ENCODE assay signal across 10 cellular contexts in the genomic region with DNA sequence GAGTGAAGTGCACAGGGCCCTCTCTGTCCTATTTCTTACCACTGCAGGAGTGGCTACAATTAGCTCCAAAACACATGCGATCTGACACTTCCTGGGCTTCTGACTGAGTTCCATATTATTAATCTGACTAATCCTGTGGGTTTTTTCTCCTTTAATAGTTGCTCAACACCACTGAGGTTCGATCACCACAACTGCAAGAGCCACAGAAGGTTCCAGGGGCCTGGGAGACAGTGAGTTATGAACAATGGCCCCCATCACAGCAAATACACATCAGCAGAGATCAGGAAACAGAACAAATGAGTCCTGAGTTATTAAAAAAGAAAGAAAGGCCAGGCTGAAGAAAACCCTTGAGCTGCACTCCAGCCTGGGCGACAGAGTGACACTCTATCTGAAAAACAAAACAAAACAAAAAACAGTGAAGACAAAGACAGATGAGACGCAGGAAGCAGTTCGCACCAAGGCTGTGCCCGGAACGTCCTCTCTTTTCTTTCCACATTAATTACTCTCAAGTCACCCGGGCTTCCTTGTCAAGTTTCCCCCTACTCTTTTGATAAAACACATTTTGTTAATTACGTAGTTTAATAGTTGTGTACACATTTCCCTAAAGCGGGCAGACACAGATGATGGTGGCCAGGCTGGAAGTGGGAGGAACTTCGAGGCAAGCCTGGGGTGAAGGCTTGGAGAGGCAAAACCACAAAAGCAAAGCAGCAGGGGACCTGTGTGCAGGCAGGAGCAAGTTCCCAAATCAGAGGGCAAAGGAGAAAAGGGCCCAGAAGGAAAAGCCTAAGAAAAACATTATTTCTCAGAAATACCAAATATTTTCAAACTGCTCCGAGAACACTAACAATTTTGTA. TPM values are rescaled to one million over a fixed set of nuclear protein-coding genes. Genes with fewer than 3 reads are reported as not detected.
A peak's percentile ranks its signal among the peaks of the same experiment; 100 is the strongest.
DNase-seq lines count a peak whose midpoint lies in the region; ATAC-seq, FAIRE-seq and TF ChIP-seq lines count a peak whose summit lies in the region.
"Had no signal": no experiment of that assay in that cellular context is flagged by ENCODE, and none has a peak within 500 bp of the region (broad histone marks: within the 10 kb centered on the region; RNA-seq: fewer than 3 reads in every experiment).

No MANE protein-coding gene starts in this region.

- no peaks in the 10 kb centered on the region for H3K9me3 Mint-ChIP-seq in H9

- intact Hi-C loops in left ventricle myocardium superior (cut with micrococcal nuclease), result no loop called here

- H3K23me2 ChIP-seq in H9 (ENCODE audit: insufficient read length, low read depth, low read length, poor library complexity, severe bottlenecking), result no peaks in the 10 kb centered on the region
- H3K23me2 ChIP-seq in H1 (ENCODE audit: low read depth, low read length), result no peaks in the 10 kb centered on the region

- FAIRE-seq in H1 (lab: Jason Lieb, UNC), result no peak

- TF ChIP-seq EP300 in H1 (IDR thresholded peaks at IDR 0.05; ENCODE audit: borderline replicate concordance in 1 of 2, low read depth in 2 of 2, low read length in 2 of 2), result no peak

- no peak overlapping the region for H3T11ph ChIP-seq in H9 (ENCODE audit: low read length)

- no peak overlapping the region for H3K4ac ChIP-seq in H9 (ENCODE audit: low read depth, low read length)
- no peak overlapping the region for H3K4ac ChIP-seq in H1 (replicated peaks; ENCODE audit: insufficient read length, low read depth, low read length)

- no peak overlapping the region for H3K4me3 ChIP-seq in H1 (ENCODE audit: extremely low read depth in 1 of 4, insufficient read depth in 2 of 4, low read depth in 3 of 4, low read length in 4 of 4)
- H3K4me3 ChIP-seq: uterus had no signal

- no peak for TF ChIP-seq RAD21 in H1 (IDR thresholded peaks at IDR 0.05 in 1 of 2, conservative IDR thresholded peaks at IDR 0.05 in 1 of 2; ENCODE audit: low read depth in 2 of 2, low read length in 2 of 2)

- H3K27ac ChIP-seq in H9 (ENCODE audit: insufficient read length, low read depth, low read length), result no peak overlapping the region
- H3K27ac ChIP-seq in H1 (ENCODE audit: low read depth, low read length), result no peak overlapping the region
- H3K27ac ChIP-seq: uterus had no signal

- DNase-seq in H9 (peak; percentile 34), NCI-H510A (lab: John Stamatoyannopoulos, UW) (peak; percentile 24), H1 (ENCODE audit: low read depth in 1 of 2, low spot score in 2 of 2) (no peak), renal cortical epithelial cell (ENCODE audit: low read depth) (peak; percentile 75), ecto neural progenitor cell (ENCODE audit: low spot score) (no peak), left ventricle myocardium superior (no peak), germinal center (ENCODE audit: low spot score) (no peak), ureter (ENCODE audit: low spot score) (no peak)
- DNase-seq: activated CD4-positive, alpha-beta T cell treated with anti-CD3 and anti-CD28 coated beads, Interleukin-2, amount 50 U/mL, for 1 hour; uterus had no signal

- TF ChIP-seq CTCF in H9 (conservative IDR thresholded peaks at IDR 0.05), result no peak
- no peak for TF ChIP-seq CTCF in H1 (IDR thresholded peaks at IDR 0.05; ENCODE audit: control extremely low read depth in 1 of 3, insufficient read depth in 1 of 3, low read depth in 1 of 3, low read length in 3 of 3)

- H2BK120ac ChIP-seq in H9 (ENCODE audit: low read depth, low read length, poor library complexity, severe bottlenecking) (no peak overlapping the region), H1 (replicated peaks; ENCODE audit: low read depth, low read length) (no peak overlapping the region)

- H3K36me3 ChIP-seq in H1 (ENCODE audit: control insufficient read depth in 2 of 4, insufficient read depth in 4 of 4, low read length in 3 of 4), result no peaks in the 10 kb centered on the region
- H3K36me3 ChIP-seq: uterus had no signal

- H3K27me3 ChIP-seq in H9 (ENCODE audit: insufficient read depth, low read length) (no peaks in the 10 kb centered on the region), H1 (replicated peaks in 1 of 4; ENCODE audit: control insufficient read depth in 3 of 4, extremely low read depth in 1 of 4, insufficient read depth in 3 of 4, low read length in 3 of 4) (no peaks in the 10 kb centered on the region; a peak in 1 of 7 replicates)
- H3K27me3 ChIP-seq: uterus had no signal

- no peak overlapping the region for H3K9ac ChIP-seq in H9 (ENCODE audit: extremely low read depth, insufficient read length, low read length)
- no peak overlapping the region for H3K9ac ChIP-seq in H1 (replicated peaks in 1 of 4; ENCODE audit: extremely low read depth in 1 of 4, low read depth in 3 of 4, low read length in 3 of 4)

- H3K4me2 ChIP-seq in H9 (ENCODE audit: insufficient read depth, insufficient read length, low read length), result no peak overlapping the region
- peak overlapping the region; percentile 9 to 43; a peak in 2 of 4 replicates for H3K4me2 ChIP-seq in H1 (ENCODE audit: insufficient read depth in 1 of 2, low read depth in 2 of 2, low read length in 2 of 2)

- POLR2A ChIA-PET in H1 (lab: Charles Lee; ENCODE audit: partially characterized antibody), result no interaction called here

- H3K36me3 Mint-ChIP-seq in H9 (ENCODE audit: insufficient read depth in 1 of 3, low read depth in 3 of 3), result peaks cover 3 to 16% (median 16%) of the 10 kb centered on the region in 3 experiments

- peaks cover 16% of the 10 kb centered on the region; the same call in 1 of the 2 replicates for H3K79me2 ChIP-seq in H9 (ENCODE audit: insufficient read depth, low read length)
- peaks cover 0 to 71% of the 10 kb centered on the region in 2 experiments; a peak in 2 of 4 replicates for H3K79me2 ChIP-seq in H1 (ENCODE audit: control insufficient read depth in 1 of 2, insufficient read depth in 2 of 2, low read length in 2 of 2)

- peaks cover 25 to 26% of the 10 kb centered on the region in 2 experiments for H3K4me1 Mint-ChIP-seq in H9

- no peaks in the 10 kb centered on the region for H3K27me3 Mint-ChIP-seq in H9 (ENCODE audit: low read depth)

- H3K79me1 ChIP-seq in H9 (ENCODE audit: insufficient read depth, low read depth, low read length, poor library complexity, severe bottlenecking), result peaks cover 14% of the 10 kb centered on the region
- peaks cover 30% of the 10 kb centered on the region for H3K79me1 ChIP-seq in H1 (ENCODE audit: low read depth, low read length)

- H2BK5ac ChIP-seq in H9 (ENCODE audit: insufficient read length, low read length) (no peak overlapping the region), H1 (ENCODE audit: low read depth, low read length) (no peak overlapping the region)

- no CpG with 5 or more reads among the region's 12 CpGs for WGBS in H9 (ENCODE audit: extremely low coverage, insufficient read length, low lambda C conversion rate)
- WGBS in H1 (ENCODE audit: extremely low coverage in 1 of 2, insufficient coverage in 1 of 2, insufficient read length in 1 of 2, insufficient replicate concordance in 2 of 2, low coverage in 1 of 2, low lambda C conversion rate in 2 of 2, missing lambda C conversion rate in 1 of 2), 2 experiments, result 78% methylated on average over 12 of the region's 12 CpGs; no CpG with 5 or more reads in 1 of the 2 experiments

- H4K8ac ChIP-seq in H9 (replicated peaks; ENCODE audit: insufficient read length, low read depth, low read length) (no peak overlapping the region), H1 (ENCODE audit: extremely low read depth, insufficient read depth, low read length) (no peak overlapping the region)

- H3K4me1 ChIP-seq in H9 (ENCODE audit: insufficient read depth, low read length), result peaks cover 7% of the 10 kb centered on the region; the same call in 1 of the 2 replicates
- peaks cover 0 to 7% (median 3%) of the 10 kb centered on the region in 4 experiments; a peak in 3 of 7 replicates for H3K4me1 ChIP-seq in H1 (replicated peaks in 1 of 4; ENCODE audit: control insufficient read depth in 3 of 4, insufficient read depth in 4 of 4, low read length in 3 of 4)

- no peak overlapping the region for H2AK5ac ChIP-seq in H9 (ENCODE audit: insufficient read length, low read length)
- no peak overlapping the region for H2AK5ac ChIP-seq in H1 (ENCODE audit: low read depth, low read length)

- no peak overlapping the region for H2BK12ac ChIP-seq in H9 (ENCODE audit: insufficient read length, low read depth, low read length)
- H2BK12ac ChIP-seq in H1 (ENCODE audit: low read depth, low read length), result no peak overlapping the region

- H3K18ac ChIP-seq in H9 (ENCODE audit: insufficient read length, low read depth, low read length) (no peak overlapping the region), H1 (ENCODE audit: extremely low read depth, low read length) (no peak overlapping the region)

- H2BK20ac ChIP-seq in H9 (ENCODE audit: low read depth, low read length, poor library complexity, severe bottlenecking) (no peak overlapping the region), H1 (ENCODE audit: low read length) (no peak overlapping the region)

- H3K4me3 Mint-ChIP-seq in H9, result no peak overlapping the region

- H3K14ac ChIP-seq in H9 (ENCODE audit: insufficient read depth, low read length) (no peak overlapping the region), H1 (ENCODE audit: insufficient read length) (no peak overlapping the region)

- H2BK15ac ChIP-seq in H9 (ENCODE audit: low read depth, low read length) (no peak overlapping the region), H1 (ENCODE audit: low read length) (no peak overlapping the region)

- H4K91ac ChIP-seq in H9 (ENCODE audit: insufficient read length, low read depth, low read length), result no peak overlapping the region
- no peak overlapping the region for H4K91ac ChIP-seq in H1 (replicated peaks; ENCODE audit: insufficient read length, low read length)

- H4K5ac ChIP-seq in H9 (ENCODE audit: insufficient read length, low read depth, low read length), result no peak overlapping the region
- H4K5ac ChIP-seq in H1 (ENCODE audit: insufficient read length, low read depth, low read length), result no peak overlapping the region

- H3K56ac ChIP-seq in H9 (ENCODE audit: insufficient read length, low read depth, low read length) (no peak overlapping the region), H1 (replicated peaks; ENCODE audit: insufficient read length, low read depth, low read length) (no peak overlapping the region)

- H2AFZ ChIP-seq in H9 (ENCODE audit: low read length), result no peak overlapping the region
- no peak overlapping the region for H2AFZ ChIP-seq in H1 (ENCODE audit: low read length)

- H4K20me1 ChIP-seq in H9 (ENCODE audit: control insufficient read depth, insufficient read depth, insufficient read length), result no peaks in the 10 kb centered on the region
- H4K20me1 ChIP-seq in H1 (replicated peaks in 1 of 2; ENCODE audit: control insufficient read depth in 1 of 2, insufficient read depth in 2 of 2, low read length in 2 of 2), result peaks cover 6 to 28% of the 10 kb centered on the region in 2 experiments

- no peak overlapping the region for H3K23ac ChIP-seq in H9 (ENCODE audit: insufficient read length, low read depth, low read length)
- H3K23ac ChIP-seq in H1 (ENCODE audit: insufficient read length), result no peak overlapping the region

- no peaks in the 10 kb centered on the region for H3K9me3 ChIP-seq in H9 (ENCODE audit: control insufficient read depth, low read depth, low read length)
- H3K9me3 ChIP-seq in H1 (ENCODE audit: insufficient read depth in 2 of 2, low read depth in 1 of 2, low read length in 1 of 2), result no peaks in the 10 kb centered on the region
- H3K9me3 ChIP-seq: uterus had no signal

- peak overlapping the region in 2 of 3 experiments; percentile 45 to 47; a peak in 3 of 7 replicates for H3K27ac Mint-ChIP-seq in H9

- CTCF ChIA-PET in H1 (lab: Charles Lee; ENCODE audit: partially characterized antibody), result interaction anchor here (0.6 to 1.1 kb wide), 3 partner anchors 13 to 306 kb away, joined by 3 read pairs; no protein-coding TSS in a partner anchor

- TF ChIP-seq POLR2A in H1 (IDR thresholded peaks at IDR 0.05; ENCODE audit: control extremely low read depth in 1 of 2, low read depth in 2 of 2, low read length in 2 of 2), result no peak

- ATAC-seq in left ventricle myocardium superior, result no peak

RNA-seq across cellular contexts. Expression of gene CDC42BPB, which starts 42.7 kb away (rescaled TPM):
- 97.3 and 103 TPM in 2 replicates for total RNA-seq in H9 (2021)
- 87.9 and 88.2 TPM in 2 replicates for total RNA-seq in H1 (2021; fragmentation: NEBNext Ultra II Directional; extraction: Animal tissue kit (Norgen Biotek cat#: 25700))
- polyA plus RNA-seq in H1 (2011; rRNA removed), result 51.2 and 73.5 TPM in 2 replicates
- polyA plus RNA-seq in H1 (2011; cell fraction: cytosol; rRNA removed), result 53.3 TPM
- polyA plus RNA-seq in H1 (2011; cell fraction: nucleus; rRNA removed), result 165 TPM
- 57.2 to 83.7 TPM (median 72.2 TPM) in 4 replicates for polyA plus RNA-seq in H1 (2012, experiment 1 of 2)
- polyA plus RNA-seq in H1 (2012, experiment 2 of 2), result 20.5 TPM
- polyA plus RNA-seq in H1 (2013, experiment 1 of 2), result 52.1 TPM
- polyA plus RNA-seq in H1 (2013, experiment 2 of 2), result 50.3 TPM
- 134 and 152 TPM in 2 replicates for polyA minus RNA-seq in H1 (2011; rRNA and poly(A)+ RNA removed)
- polyA minus RNA-seq in H1 (2011; cell fraction: cytosol; rRNA and poly(A)+ RNA removed), result 62.3 TPM
- 82.9 TPM for polyA minus RNA-seq in H1 (2011; cell fraction: nucleus; rRNA and poly(A)+ RNA removed)
- 73.3 and 235 TPM in 2 replicates for total RNA-seq in renal cortical epithelial cell
- total RNA-seq in left ventricle myocardium superior, result 75.1 TPM
- total RNA-seq in ureter, result 131 TPM

Comparison
In these comparisons a context has a peak if more than half of its experiments do, and no peak if none do; other contexts are left out.
1. DNase-seq: peak in H9 (single experiment), NCI-H510A (single experiment) and renal cortical epithelial cell (single experiment); none in H1 (0 of 2), ecto neural progenitor cell (single experiment), left ventricle myocardium superior (single experiment), germinal center (single experiment) and ureter (single experiment).